Comparison of ENCODE assay signal across 26 cellular contexts in the genomic region with DNA sequence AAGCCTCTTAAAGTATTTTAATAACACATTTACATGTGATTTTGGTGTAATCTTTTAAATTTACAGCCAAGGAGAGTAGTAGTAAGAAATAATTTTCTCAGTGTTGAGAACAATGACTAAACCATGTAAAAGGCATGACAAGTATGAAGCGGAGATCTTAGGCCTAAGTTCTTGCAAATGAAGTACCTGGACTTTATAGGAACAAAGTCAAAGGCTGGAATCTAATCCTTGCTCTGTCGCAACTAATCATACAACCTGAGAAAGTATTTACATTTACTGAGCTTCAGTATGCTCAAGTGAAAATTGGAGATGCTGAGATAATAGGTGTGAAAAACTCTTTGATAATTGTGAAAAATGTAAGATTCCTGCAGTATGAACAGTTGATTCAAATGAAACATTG.
DNase-seq lines count a peak whose midpoint lies in the region; ATAC-seq and TF ChIP-seq lines count a peak whose summit lies in the region.
"Had no signal": no experiment of that assay in that cellular context is flagged by ENCODE, and none has a peak within 500 bp of the region (broad histone marks: within the 10 kb centered on the region; RNA-seq: fewer than 3 reads in every experiment).

No MANE protein-coding gene starts in this region.

- TF ChIP-seq CTCF in PC-9 (conservative IDR thresholded peaks at IDR 0.05) (no peak), chondrocyte (IDR thresholded peaks at IDR 0.05) (no peak), smooth muscle cell (IDR thresholded peaks at IDR 0.05; ENCODE audit: borderline replicate concordance, insufficient read depth, poor library complexity, severe bottlenecking) (no peak), gastroesophageal sphincter (IDR thresholded peaks at IDR 0.05) (no peak)

- H3K9ac ChIP-seq in GM23248 (peak overlapping the region; percentile 41; the same call in 1 of the 2 replicates), smooth muscle cell (ENCODE audit: low read depth) (peak overlapping the region; percentile 62)

- no peak overlapping the region for H3K4me3 Mint-ChIP-seq in chondrocyte (ENCODE audit: unreplicated experiment)
- no peak overlapping the region for H3K4me3 Mint-ChIP-seq in activated naive CD8-positive, alpha-beta T cell treated with anti-CD3 and anti-CD28 coated beads for 36 hours
- H3K4me3 Mint-ChIP-seq: CD8-positive, alpha-beta memory T cell; H9 had no signal

- no peaks in the 10 kb centered on the region for H3K9me2 ChIP-seq in GM23248 (ENCODE audit: insufficient read depth)
- H3K9me2 ChIP-seq in PC-9 (ENCODE audit: insufficient read depth) = 0 out of 2 replicates have a peak, but pooled peaks cover 4% of the 10 kb centered on the region

- H3K4me2 ChIP-seq in GM23248 (ENCODE audit: unreplicated experiment) (peak overlapping the region; percentile 44), PC-9 (peak overlapping the region; percentile 45), smooth muscle cell (peak overlapping the region; percentile 67)

- no peaks in the 10 kb centered on the region for H3K9me3 ChIP-seq in GM23248 (ENCODE audit: low read depth)
- H3K9me3 ChIP-seq in PC-9 (ENCODE audit: insufficient read depth, low read depth) = no peaks in the 10 kb centered on the region; the same call in 1 of the 2 replicates
- no peaks in the 10 kb centered on the region for H3K9me3 ChIP-seq in smooth muscle cell (replicated peaks; ENCODE audit: low read depth)
- H3K9me3 ChIP-seq in gastroesophageal sphincter = no peaks in the 10 kb centered on the region
- H3K9me3 ChIP-seq: SJSA1 had no signal

- no peaks in the 10 kb centered on the region for H3K9me3 Mint-ChIP-seq in chondrocyte (ENCODE audit: low read depth)
- H3K9me3 Mint-ChIP-seq in activated naive CD8-positive, alpha-beta T cell treated with anti-CD3 and anti-CD28 coated beads for 36 hours = no peaks in the 10 kb centered on the region
- H3K9me3 Mint-ChIP-seq: H9 had no signal

- POLR2A ChIA-PET in PC-9 (lab: Charles Lee; ENCODE audit: unreplicated experiment) = interaction anchor here (0.7 kb wide), 1 partner anchor 201 kb away, joined by 3 read pairs; no protein-coding TSS in a partner anchor

- CTCF ChIA-PET in PC-9 (lab: Charles Lee) = no interaction called here

- TF ChIP-seq EP300 in gastroesophageal sphincter (IDR thresholded peaks at IDR 0.05) = no peak

- H3K27ac Mint-ChIP-seq in chondrocyte (ENCODE audit: unreplicated experiment) = peak overlapping the region; percentile 76
- H3K27ac Mint-ChIP-seq in activated naive CD8-positive, alpha-beta T cell treated with anti-CD3 and anti-CD28 coated beads for 36 hours = no peak overlapping the region
- H3K27ac Mint-ChIP-seq: CD8-positive, alpha-beta memory T cell; H9 had no signal

- H3K36me3 ChIP-seq in GM23248 (ENCODE audit: low read depth) (no peaks in the 10 kb centered on the region), PC-9 (ENCODE audit: low read depth) (no peaks in the 10 kb centered on the region), smooth muscle cell (ENCODE audit: low read depth) (no peaks in the 10 kb centered on the region), gastroesophageal sphincter (no peaks in the 10 kb centered on the region)
- H3K36me3 ChIP-seq: SJSA1 had no signal

- no peaks in the 10 kb centered on the region for H3K36me3 Mint-ChIP-seq in chondrocyte (ENCODE audit: low read depth)
- H3K36me3 Mint-ChIP-seq in activated naive CD8-positive, alpha-beta T cell treated with anti-CD3 and anti-CD28 coated beads for 36 hours = no peaks in the 10 kb centered on the region
- H3K36me3 Mint-ChIP-seq: CD8-positive, alpha-beta memory T cell had no signal

- 96% methylated on average over 2 of the region's 2 CpGs for WGBS in GM23248 (ENCODE audit: low coverage in 1 of 2, low lambda C conversion rate in 2 of 2, missing lambda C conversion rate in 2 of 2), 2 experiments
- WGBS in smooth muscle cell (ENCODE audit: low lambda C conversion rate) = 83% methylated on average over 2 of the region's 2 CpGs
- WGBS in gastroesophageal sphincter (ENCODE audit: low coverage in 1 of 2), 2 donors = 87 to 89% methylated on average over 2 of the region's 2 CpGs

- H3K27ac ChIP-seq in GM23248 = peak overlapping the region; percentile 11
- H3K27ac ChIP-seq in PC-9 = no peak overlapping the region
- peak overlapping the region; percentile 68 for H3K27ac ChIP-seq in smooth muscle cell (ENCODE audit: low read depth)
- no peak overlapping the region for H3K27ac ChIP-seq in gastroesophageal sphincter
- H3K27ac ChIP-seq: SJSA1 had no signal

- BruUV-seq in PC-9 (replicated peaks; lab: Mats Ljungman, UMichigan) = no TSS peak

- no peaks in the 10 kb centered on the region for H3K79me2 ChIP-seq in GM23248 (ENCODE audit: insufficient read depth)
- H3K79me2 ChIP-seq in PC-9 (ENCODE audit: low read depth) = no peaks in the 10 kb centered on the region
- no peaks in the 10 kb centered on the region for H3K79me2 ChIP-seq in smooth muscle cell (ENCODE audit: low read depth)

- H2AFZ ChIP-seq in GM23248 = no peak overlapping the region
- H2AFZ ChIP-seq in PC-9 = no peak overlapping the region
- no peak overlapping the region for H2AFZ ChIP-seq in smooth muscle cell (ENCODE audit: low read depth)

- no peak overlapping the region for H3K4me3 ChIP-seq in GM23248
- H3K4me3 ChIP-seq in PC-9 = no peak overlapping the region
- no peak overlapping the region for H3K4me3 ChIP-seq in smooth muscle cell
- no peak overlapping the region for H3K4me3 ChIP-seq in gastroesophageal sphincter
- H3K4me3 ChIP-seq: K562, SJSA1 had no signal

- no peaks in the 10 kb centered on the region for H3F3A ChIP-seq in GM23248 (ENCODE audit: insufficient read depth)
- no peaks in the 10 kb centered on the region for H3F3A ChIP-seq in PC-9 (ENCODE audit: insufficient read depth, low read depth)
- no peaks in the 10 kb centered on the region for H3F3A ChIP-seq in smooth muscle cell (ENCODE audit: low read depth)

- ATAC-seq in gastroesophageal sphincter = no peak
- ATAC-seq: HepG2, K562 had no signal

- no peaks in the 10 kb centered on the region for H3K27me3 Mint-ChIP-seq in chondrocyte (ENCODE audit: low read depth)
- no peaks in the 10 kb centered on the region for H3K27me3 Mint-ChIP-seq in activated naive CD8-positive, alpha-beta T cell treated with anti-CD3 and anti-CD28 coated beads for 36 hours

- in situ Hi-C loops in GM23248 (cut with MboI) = no loop called here

- peaks cover 12% of the 10 kb centered on the region for H3K4me1 Mint-ChIP-seq in chondrocyte (ENCODE audit: low read depth)
- no peaks in the 10 kb centered on the region for H3K4me1 Mint-ChIP-seq in activated naive CD8-positive, alpha-beta T cell treated with anti-CD3 and anti-CD28 coated beads for 36 hours
- H3K4me1 Mint-ChIP-seq: CD8-positive, alpha-beta memory T cell; H9 had no signal

- DNase-seq in GM23248 = no peak
- no peak for DNase-seq in PC-9
- no peak for DNase-seq in chondrocyte (ENCODE audit: low spot score)
- DNase-seq in smooth muscle cell (lab: John Stamatoyannopoulos, UW; ENCODE audit: unreplicated experiment) = no peak
- no peak for DNase-seq in activated naive CD8-positive, alpha-beta T cell treated with anti-CD3 and anti-CD28 coated beads for 36 hours
- no peak for DNase-seq in germinal center (ENCODE audit: low spot score)
- DNase-seq: C1 segment of cervical spinal cord; CD8-positive, alpha-beta memory T cell; DMS 273 treated with DMSO at 0.1 percent for 48 hours; DMS79; GF-D8; H9; Kasumi-1; NCI-H1105 treated with DMSO at 0.1 percent for 48 hours; NCI-H146; NCI-H1930; NCI-H446; NCI-H526; NCI-H82; NK-92 treated with Interleukin-12 subunit alpha and Interleukin-12 subunit beta, amount 100 ng/mL, for 24 hours; Right ventricle myocardium superior; RPMI8226 had no signal

- no peak for TF ChIP-seq POLR2A in gastroesophageal sphincter (IDR thresholded peaks at IDR 0.05)

- H3K27me3 ChIP-seq in GM23248 (replicated peaks; ENCODE audit: insufficient read depth) (no peaks in the 10 kb centered on the region), PC-9 (ENCODE audit: insufficient read depth, low read depth) (no peaks in the 10 kb centered on the region), smooth muscle cell (ENCODE audit: low read depth) (no peaks in the 10 kb centered on the region), gastroesophageal sphincter (no peaks in the 10 kb centered on the region)
- H3K27me3 ChIP-seq: SJSA1 had no signal

- H3K4me1 ChIP-seq in GM23248 (ENCODE audit: insufficient read depth) (peaks cover 10% of the 10 kb centered on the region), PC-9 (replicated peaks; ENCODE audit: insufficient read depth) (peaks cover 13% of the 10 kb centered on the region), smooth muscle cell (ENCODE audit: low read depth) (no peaks in the 10 kb centered on the region), gastroesophageal sphincter (no peaks in the 10 kb centered on the region)

- H4K20me1 ChIP-seq in GM23248 (ENCODE audit: insufficient read depth) (no peaks in the 10 kb centered on the region), PC-9 (ENCODE audit: insufficient read depth) (no peaks in the 10 kb centered on the region), smooth muscle cell (ENCODE audit: low read depth) (no peaks in the 10 kb centered on the region)

- intact Hi-C loops in PC-9 (cut with micrococcal nuclease; ENCODE audit: unreplicated experiment) = loop anchor here (1.0 kb wide), 1 partner anchor 86 kb away; the partner anchor contains the start of gene VGLL3

Comparison
In these comparisons a context has a peak if more than half of its experiments do, and no peak if none do; other contexts are left out.
1. H3K27ac ChIP-seq: peak in GM23248 (single experiment) and smooth muscle cell (single experiment); none in PC-9 (single experiment) and gastroesophageal sphincter (0 of 4).
2. Peak in every context shown above with its lines, with median percentiles within 50 percentile points of each other: H3K4me2 ChIP-seq.